26 cellular contexts compared by ENCODE assay signal in genomic region chr7:41969713-41970112, GRCh38.
DNase-seq lines count a peak whose midpoint lies in the region; ATAC-seq and TF ChIP-seq lines count a peak whose summit lies in the region.
"Had no signal": no experiment of that assay in that cellular context is flagged by ENCODE, and none has a peak within 500 bp of the region (broad histone marks: within the 10 kb centered on the region; RNA-seq: fewer than 3 reads in every experiment).

No MANE protein-coding gene starts in this region.

- no peaks in the 10 kb centered on the region for H3K79me1 ChIP-seq in IMR-90 (ENCODE audit: low read depth in 1 of 2, low read length in 2 of 2)

- H2AK9ac ChIP-seq in IMR-90 (replicated peaks; ENCODE audit: low read depth, low read length, poor library complexity), result no peak overlapping the region

- TF ChIP-seq RAD21 in IMR-90 (IDR thresholded peaks at IDR 0.05; ENCODE audit: low read length), result no peak

- no peak overlapping the region for H2AK5ac ChIP-seq in IMR-90 (ENCODE audit: low read depth, low read length)

- H4K8ac ChIP-seq in IMR-90 (ENCODE audit: low read depth in 2 of 2, low read length in 2 of 2), result no peak overlapping the region

- H3K4me3 Mint-ChIP-seq in nephron progenitor cell, result no peak overlapping the region

- H2BK15ac ChIP-seq in IMR-90 (ENCODE audit: low read depth, low read length), result no peak overlapping the region

- no peak overlapping the region for H3K14ac ChIP-seq in IMR-90 (replicated peaks; ENCODE audit: low read depth, low read length)

- H3K9me3 ChIP-seq in IMR-90 (ENCODE audit: control insufficient read depth, insufficient read depth, low read length), result no peaks in the 10 kb centered on the region
- no peaks in the 10 kb centered on the region for H3K9me3 ChIP-seq in MG63
- H3K9me3 ChIP-seq: BE2C, HAP-1 had no signal

- H2BK5ac ChIP-seq in IMR-90 (ENCODE audit: low read depth, low read length, poor library complexity, severe bottlenecking), result no peak overlapping the region

- POLR2A ChIA-PET in IMR-90 (lab: Charles Lee; ENCODE audit: unreplicated experiment), result no interaction called here

- in situ Hi-C loops in IMR-90 (cut with MboI; ENCODE audit: low sequenced_read_pairs), result no loop called here

- CTCF ChIA-PET in IMR-90 (lab: Yijun Ruan, JAX), result no interaction called here

- peaks cover 3% of the 10 kb centered on the region; the same call in 1 of the 2 replicates for H3K9me1 ChIP-seq in IMR-90 (ENCODE audit: insufficient read depth, low read length)

- H3K36me3 ChIP-seq in IMR-90 (ENCODE audit: control insufficient read depth, insufficient read depth, low read length) (peaks cover 47% of the 10 kb centered on the region), MG63 (no peaks in the 10 kb centered on the region; the same call in 1 of the 2 replicates)
- H3K36me3 ChIP-seq: BE2C had no signal

- no peak overlapping the region for H3K4me2 ChIP-seq in IMR-90 (ENCODE audit: low read depth, low read length)

- H3K9ac ChIP-seq in IMR-90 (ENCODE audit: low read depth, low read length), result no peak overlapping the region

- TF ChIP-seq POLR2A in IMR-90 (IDR thresholded peaks at IDR 0.05; ENCODE audit: low read depth, low read length), result no peak

- BruUV-seq in IMR-90 (replicated peaks; lab: Mats Ljungman, UMichigan), result no TSS peak

- H3K4ac ChIP-seq in IMR-90 (ENCODE audit: low read depth, low read length), result no peak overlapping the region

- dilution Hi-C loops in IMR-90 (cut with HindIII; ENCODE audit: low sequenced_read_pairs, unreplicated experiment), result no loop called here

- peaks cover 71% of the 10 kb centered on the region for H3K36me3 Mint-ChIP-seq in nephron progenitor cell (ENCODE audit: low read depth)

- WGBS in IMR-90 (ENCODE audit: extremely low coverage in 2 of 2, insufficient read length in 1 of 2), 2 experiments, result no CpG with 5 or more reads among the region's 1 CpG

- H3K4me3 ChIP-seq in IMR-90 (ENCODE audit: insufficient read depth, low read depth, low read length) (no peak overlapping the region), fibroblast of mammary gland (ENCODE audit: control insufficient read depth, low read depth, low read length) (no peak overlapping the region), MG63 (no peak overlapping the region)
- H3K4me3 ChIP-seq: GM12878, HAP-1 had no signal

- no peaks in the 10 kb centered on the region; the same call in 1 of the 2 replicates for H4K20me1 ChIP-seq in IMR-90 (ENCODE audit: insufficient read depth, low read length)

- intact Hi-C loops in IMR-90 (cut with micrococcal nuclease), result loop anchor here (10.0 kb wide), 1 partner anchor 445 kb away; no protein-coding TSS in a partner anchor

- H3K27ac Mint-ChIP-seq in nephron progenitor cell, result peak overlapping the region; percentile 85

- DNase-seq in AG20443 (ENCODE audit: low spot score) (peak; percentile 35), IMR-90 (peak; percentile 18), fibroblast of mammary gland (ENCODE audit: low read depth) (peak; percentile 86), nephron progenitor cell (no peak), NCI-H748 (lab: John Stamatoyannopoulos, UW; ENCODE audit: unreplicated experiment) (no peak), MG63 (no peak), NCI-H2196 treated with DMSO at 0.1 percent for 48 hours (lab: John Stamatoyannopoulos, UW; ENCODE audit: unreplicated experiment) (no peak)
- DNase-seq: BE2C; DMS53; GF-D8; Kasumi-1; MM.1S; NCI-H1048; NCI-H1417 treated with DMSO at 0.1 percent for 48 hours; NCI-H187; NCI-H2107; NCI-H2227 treated with DMSO at 0.1 percent for 48 hours; NCI-H510A treated with DMSO at 0.1 percent for 48 hours; NCI-H774; NK-92 treated with Interleukin-12 subunit alpha and Interleukin-12 subunit beta, amount 100 ng/mL, for 24 hours; SIG-M5 had no signal

- no peak overlapping the region for H4K5ac ChIP-seq in IMR-90 (ENCODE audit: low read depth, low read length)

- H3K4me1 ChIP-seq in IMR-90 (ENCODE audit: control insufficient read depth, insufficient read depth, low read length), result peaks cover 7% of the 10 kb centered on the region
- H3K4me1 ChIP-seq: BE2C, HAP-1 had no signal

- H3K23ac ChIP-seq in IMR-90 (ENCODE audit: low read depth, low read length), result no peak overlapping the region

- no peak overlapping the region for H4K91ac ChIP-seq in IMR-90 (ENCODE audit: insufficient read depth, low read depth, low read length)

- no peak for ATAC-seq in IMR-90 (ENCODE audit: low read depth)
- no peak for ATAC-seq in HG03196 (IDR thresholded peaks at IDR 0.05; ENCODE audit: unreplicated experiment)
- ATAC-seq: GM12878, SK-N-SH treated with all-trans-retinoic acid at 6 μM for 48 hours had no signal

- no peaks in the 10 kb centered on the region for H3K9me3 Mint-ChIP-seq in nephron progenitor cell

- H3K56ac ChIP-seq in IMR-90 (ENCODE audit: extremely low read depth, insufficient read depth, low read length), result no peak overlapping the region

- TF ChIP-seq CTCF in IMR-90 (conservative IDR thresholded peaks at IDR 0.05; ENCODE audit: low read depth, low read length), result no peak
- no peak for TF ChIP-seq CTCF in fibroblast of mammary gland (conservative IDR thresholded peaks at IDR 0.05; ENCODE audit: control insufficient read depth, insufficient read depth, low read depth, low read length)
- TF ChIP-seq CTCF in nephron progenitor cell (IDR thresholded peaks at IDR 0.05), result no peak

- H2BK20ac ChIP-seq in IMR-90 (ENCODE audit: low read depth, low read length), result no peak overlapping the region

- H2AFZ ChIP-seq in IMR-90 (replicated peaks; ENCODE audit: low read length, poor library complexity), result no peak overlapping the region

- no peak overlapping the region for H3K27ac ChIP-seq in IMR-90 (ENCODE audit: insufficient read depth, low read length)
- H3K27ac ChIP-seq: RWPE1 had no signal

- no peaks in the 10 kb centered on the region for H3K4me1 Mint-ChIP-seq in nephron progenitor cell

- H3K18ac ChIP-seq in IMR-90 (ENCODE audit: low read depth, low read length), result no peak overlapping the region

- H3K27me3 ChIP-seq in IMR-90 (ENCODE audit: control insufficient read depth, insufficient read depth, low read length) (no peaks in the 10 kb centered on the region), MG63 (no peaks in the 10 kb centered on the region)
- H3K27me3 ChIP-seq: BE2C had no signal

- H3K27me3 Mint-ChIP-seq in nephron progenitor cell (ENCODE audit: low read depth, poor library complexity), result no peaks in the 10 kb centered on the region

- no peak overlapping the region for H2BK120ac ChIP-seq in IMR-90 (ENCODE audit: low read depth, low read length)

TF ChIP-seq in IMR-90, 13 proteins besides CTCF, POLR2A, EP300 and RAD21:
- TF ChIP-seq CEBPB (IDR thresholded peaks at IDR 0.05; ENCODE audit: low read depth, low read length), result no peak
- no peak for TF ChIP-seq MAFK (IDR thresholded peaks at IDR 0.05; ENCODE audit: low read depth, low read length)
- no peak for TF ChIP-seq MAZ (IDR thresholded peaks at IDR 0.05; ENCODE audit: borderline replicate concordance, low read depth, low read length)
- TF ChIP-seq RFX5 (IDR thresholded peaks at IDR 0.05; ENCODE audit: low read depth, low read length), result no peak
- TF ChIP-seq RCOR1 (IDR thresholded peaks at IDR 0.05; ENCODE audit: insufficient replicate concordance, low read length), result no peak
- TF ChIP-seq, protein P1, sequence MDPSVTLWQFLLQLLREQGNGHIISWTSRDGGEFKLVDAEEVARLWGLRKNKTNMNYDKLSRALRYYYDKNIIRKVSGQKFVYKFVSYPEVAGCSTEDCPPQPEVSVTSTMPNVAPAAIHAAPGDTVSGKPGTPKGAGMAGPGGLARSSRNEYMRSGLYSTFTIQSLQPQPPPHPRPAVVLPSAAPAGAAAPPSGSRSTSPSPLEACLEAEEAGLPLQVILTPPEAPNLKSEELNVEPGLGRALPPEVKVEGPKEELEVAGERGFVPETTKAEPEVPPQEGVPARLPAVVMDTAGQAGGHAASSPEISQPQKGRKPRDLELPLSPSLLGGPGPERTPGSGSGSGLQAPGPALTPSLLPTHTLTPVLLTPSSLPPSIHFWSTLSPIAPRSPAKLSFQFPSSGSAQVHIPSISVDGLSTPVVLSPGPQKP (IDR thresholded peaks at IDR 0.05; ENCODE audit: borderline replicate concordance, low read depth, low read length), result no peak
- no peak for TF ChIP-seq USF2 (IDR thresholded peaks at IDR 0.05; ENCODE audit: low read depth, low read length)
- TF ChIP-seq NFE2L2 (IDR thresholded peaks at IDR 0.05; ENCODE audit: low read depth, low read length), result no peak
- TF ChIP-seq CHD1 (IDR thresholded peaks at IDR 0.05; ENCODE audit: low read depth, low read length), result no peak
- TF ChIP-seq FOS (IDR thresholded peaks at IDR 0.05; ENCODE audit: low read depth, low read length), result no peak
TF ChIP-seq in IMR-90: peak in this region for 0.

Comparison
In these comparisons a context has a peak if more than half of its experiments do, and no peak if none do; other contexts are left out.
1. DNase-seq: peak in AG20443 (single experiment), IMR-90 (single experiment) and fibroblast of mammary gland (single experiment); none in nephron progenitor cell (single experiment), NCI-H748 (single experiment), MG63 (single experiment) and NCI-H2196 treated with DMSO at 0.1 percent for 48 hours (single experiment).